Comparison of ENCODE assay signal across 8 cellular contexts in genomic region chr3:185575108-185575869, GRCh38. TPM values are rescaled to one million over a fixed set of nuclear protein-coding genes. Genes with fewer than 3 reads are reported as not detected.
DNase-seq lines count a peak whose midpoint lies in the region; ATAC-seq, FAIRE-seq and TF ChIP-seq lines count a peak whose summit lies in the region.
"Not testable (repeated sequence)": the region's sequence is repeated elsewhere in the genome, so short reads cannot be mapped to it uniquely, and the experiment has no call there.

No MANE protein-coding gene starts in this region.

- not testable (repeated sequence) for H3K9ac ChIP-seq in kidney (ENCODE audit: low read length in 2 of 2)

- intact Hi-C loops in Calu3 (cut with micrococcal nuclease; ENCODE audit: unreplicated experiment), result loop anchor here (5.0 kb wide), 1 partner anchor 78 kb away; the partner anchor contains the start of gene TMEM41A
- intact Hi-C loops in kidney (cut with DNase I), result not testable (repeated sequence)

- not testable (repeated sequence) for H3K27ac ChIP-seq in kidney (ENCODE audit: low read depth in 2 of 2, low read length in 2 of 2)

- H3K36me3 ChIP-seq in kidney (ENCODE audit: control insufficient read depth in 1 of 2, insufficient read depth in 2 of 2, low read length in 2 of 2), result not testable (repeated sequence)

- H3K9me3 ChIP-seq in kidney (ENCODE audit: control insufficient read depth in 1 of 2, low read length in 2 of 2), result not testable (repeated sequence)

- H3K4me1 Mint-ChIP-seq in Calu3 (ENCODE audit: low read depth, unreplicated experiment), result peaks cover 17% of the 10 kb centered on the region
- H3K4me1 Mint-ChIP-seq in WTC11, result peaks cover 11% of the 10 kb centered on the region
- H3K4me1 Mint-ChIP-seq in chondrocyte (ENCODE audit: low read depth), result not testable (repeated sequence)

- not testable (repeated sequence) for BruUV-seq in Calu3 (replicated peaks; lab: Mats Ljungman, UMichigan)

- POLR2A ChIA-PET in WTC11 (lab: Charles Lee), result interaction anchor here (0.6 to 1.7 kb wide), 2 partner anchors 11 to 63 kb away, joined by 3 to 7 read pairs; partner anchors contain the start of gene SENP2

- ATAC-seq in GM21423 (IDR thresholded peaks at IDR 0.05; ENCODE audit: unreplicated experiment) (peak; percentile 83), WTC11 (peak; percentile 94)

- TF ChIP-seq CTCF in Calu3 (IDR thresholded peaks at IDR 0.05; ENCODE audit: unreplicated experiment) (peak; percentile 73), WTC11 (IDR thresholded peaks at IDR 0.05) (peak; percentile 64), chondrocyte (IDR thresholded peaks at IDR 0.05) (peak; percentile 80), kidney (IDR thresholded peaks at IDR 0.05; ENCODE audit: borderline replicate concordance, extremely low read depth, insufficient read depth) (peak; percentile 52)

- CTCF ChIA-PET in Calu3 (lab: Charles Lee), result interaction anchor here (0.5 to 2.2 kb wide), 9 partner anchors 11 to 1401 kb away, joined by 3 to 17 read pairs (median 6); partner anchors contain the start of gene SENP2
- CTCF ChIA-PET in WTC11 (lab: Charles Lee), result interaction anchor here (0.5 to 6.8 kb wide), 26 partner anchors 9 to 368 kb away, joined by 3 to 76 read pairs (median 5); partner anchors contain the start of genes LIPH, SENP2 and TMEM41A

- peak overlapping the region; percentile 3 for H3K4me3 Mint-ChIP-seq in Calu3 (ENCODE audit: low read depth, unreplicated experiment)
- H3K4me3 Mint-ChIP-seq in WTC11; chondrocyte (ENCODE audit: unreplicated experiment): not testable (repeated sequence)

- H3K27ac Mint-ChIP-seq in Calu3 (ENCODE audit: unreplicated experiment); chondrocyte (ENCODE audit: unreplicated experiment): not testable (repeated sequence)
- peak overlapping the region; percentile 69 for H3K27ac Mint-ChIP-seq in WTC11

- H3K27me3 Mint-ChIP-seq in Calu3 (ENCODE audit: unreplicated experiment); WTC11 (ENCODE audit: low read depth); chondrocyte (ENCODE audit: low read depth): not testable (repeated sequence)

- not testable (repeated sequence) for H3K36me3 Mint-ChIP-seq in Calu3 (ENCODE audit: insufficient read depth, unreplicated experiment); chondrocyte (ENCODE audit: low read depth)
- peaks cover 26% of the 10 kb centered on the region for H3K36me3 Mint-ChIP-seq in WTC11

- DNase-seq in Calu3 (peak; percentile 76), KBM-7 (peak; percentile 82), NCI-H526 (lab: John Stamatoyannopoulos, UW) (peak; percentile 79 to 89), WTC11 (ENCODE audit: low spot score) (peak; percentile 58)
- DNase-seq in chondrocyte (ENCODE audit: low spot score); kidney: not testable (repeated sequence)
- DNase-seq in stimulated activated CD4-positive, alpha-beta T cell treated with anti-CD3 and anti-CD28 coated beads, Interleukin-1b, Interleukin-23, amount 100 ng/mL, for 48 hours, result peak; percentile 34

- not testable (repeated sequence) for H3K4me3 ChIP-seq in kidney (ENCODE audit: low read length in 2 of 2)

- FAIRE-seq in kidney (lab: Jason Lieb, UNC), result not testable (repeated sequence)

- not testable (repeated sequence) for H3K4me1 ChIP-seq in kidney (ENCODE audit: control insufficient read depth in 1 of 2, insufficient read depth in 1 of 2, low read depth in 1 of 2, low read length in 2 of 2)

- in situ Hi-C loops in KBM-7 (cut with MboI; ENCODE audit: low pct_unique_long_range_greater_than_20kb, low sequenced_read_pairs), result not testable (repeated sequence)

- H3K9me3 Mint-ChIP-seq in Calu3 (ENCODE audit: low read depth, unreplicated experiment), result peaks cover 11% of the 10 kb centered on the region
- peaks cover 22% of the 10 kb centered on the region for H3K9me3 Mint-ChIP-seq in WTC11
- H3K9me3 Mint-ChIP-seq in chondrocyte (ENCODE audit: low read depth), result peaks cover 17% of the 10 kb centered on the region

RNA-seq across cellular contexts. Expression of gene SENP2, which starts 10.8 kb away (rescaled TPM):
- total RNA-seq in Calu3 (2022) (75.1 and 87.1 TPM in 2 replicates), WTC11 (2021) (55.0 to 57.2 TPM (median 56.9 TPM) in 3 replicates), chondrocyte (39.4 to 45.5 TPM (median 41.2 TPM) in 3 replicates), kidney (29.6 TPM)
- polyA plus RNA-seq in kidney (ENCODE audit: insufficient read depth, low read depth, low replicate concordance), result 10.8 TPM

RNA-seq across cellular contexts. Expression of gene LIPH, which starts 22.9 kb away (rescaled TPM):
- total RNA-seq in Calu3 (2022) (159 and 213 TPM in 2 replicates), WTC11 (2021) (0.07 to 0.27 TPM (median 0.11 TPM) in 3 replicates), chondrocyte (0.40 to 0.49 TPM in 2 of 3 replicates, not detected in the other), kidney (14.7 TPM)
- polyA plus RNA-seq in kidney (ENCODE audit: insufficient read depth, low read depth, low replicate concordance), result 3.2 TPM

Comparison
In these comparisons a context has a peak if more than half of its experiments do, and no peak if none do; other contexts are left out.
1. RNA of gene LIPH, which starts 22.9 kb away (total RNA-seq): 159 to 213 TPM in Calu3 and 14.7 TPM in kidney (single experiment); 0.40 to 0.49 TPM in chondrocyte and 0.07 to 0.27 TPM in WTC11; every median in the first group is over 10 times any median in the second.
2. Peak in every context shown above with its lines, with median percentiles within 50 percentile points of each other: CTCF ChIP-seq.